1 cellular context compared by ENCODE assay signal in the genomic region with DNA sequence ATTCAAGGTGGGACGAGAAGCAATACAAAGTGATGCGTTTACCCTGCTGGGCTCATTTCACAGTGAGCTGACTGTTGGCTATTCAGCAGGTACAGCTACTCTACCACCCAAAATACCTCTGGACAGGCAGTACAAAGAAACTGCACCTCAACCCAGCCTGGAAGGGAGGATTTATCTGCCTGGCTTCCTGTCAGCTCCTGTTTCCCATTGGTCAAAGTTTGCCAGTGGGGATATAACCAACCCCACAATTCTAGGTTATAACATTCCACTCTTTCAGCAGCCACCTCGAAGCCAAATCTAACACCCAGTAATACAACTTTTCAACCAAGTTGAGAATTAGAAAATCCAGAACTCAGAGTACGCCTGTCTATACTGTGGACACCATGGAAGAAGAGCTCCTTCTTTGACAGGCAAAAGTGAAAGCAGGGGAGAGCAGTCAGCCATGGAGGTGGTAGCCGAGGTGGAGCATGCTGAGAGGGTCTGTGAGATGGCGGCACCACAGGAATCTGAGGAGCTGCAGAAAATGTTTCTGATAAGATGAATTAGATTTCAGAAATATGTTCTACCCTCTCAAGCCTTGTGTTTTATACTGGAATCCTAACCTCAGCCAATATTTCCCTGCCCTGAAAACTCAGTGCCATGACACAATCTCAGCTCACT.
TF ChIP-seq lines count a peak whose summit lies in the region.

No MANE protein-coding gene starts in this region.

TF ChIP-seq in GM12878, 131 proteins besides CTCF, POLR2A, EP300 and RAD21 (continued from another document):
- TF ChIP-seq, protein P1, sequence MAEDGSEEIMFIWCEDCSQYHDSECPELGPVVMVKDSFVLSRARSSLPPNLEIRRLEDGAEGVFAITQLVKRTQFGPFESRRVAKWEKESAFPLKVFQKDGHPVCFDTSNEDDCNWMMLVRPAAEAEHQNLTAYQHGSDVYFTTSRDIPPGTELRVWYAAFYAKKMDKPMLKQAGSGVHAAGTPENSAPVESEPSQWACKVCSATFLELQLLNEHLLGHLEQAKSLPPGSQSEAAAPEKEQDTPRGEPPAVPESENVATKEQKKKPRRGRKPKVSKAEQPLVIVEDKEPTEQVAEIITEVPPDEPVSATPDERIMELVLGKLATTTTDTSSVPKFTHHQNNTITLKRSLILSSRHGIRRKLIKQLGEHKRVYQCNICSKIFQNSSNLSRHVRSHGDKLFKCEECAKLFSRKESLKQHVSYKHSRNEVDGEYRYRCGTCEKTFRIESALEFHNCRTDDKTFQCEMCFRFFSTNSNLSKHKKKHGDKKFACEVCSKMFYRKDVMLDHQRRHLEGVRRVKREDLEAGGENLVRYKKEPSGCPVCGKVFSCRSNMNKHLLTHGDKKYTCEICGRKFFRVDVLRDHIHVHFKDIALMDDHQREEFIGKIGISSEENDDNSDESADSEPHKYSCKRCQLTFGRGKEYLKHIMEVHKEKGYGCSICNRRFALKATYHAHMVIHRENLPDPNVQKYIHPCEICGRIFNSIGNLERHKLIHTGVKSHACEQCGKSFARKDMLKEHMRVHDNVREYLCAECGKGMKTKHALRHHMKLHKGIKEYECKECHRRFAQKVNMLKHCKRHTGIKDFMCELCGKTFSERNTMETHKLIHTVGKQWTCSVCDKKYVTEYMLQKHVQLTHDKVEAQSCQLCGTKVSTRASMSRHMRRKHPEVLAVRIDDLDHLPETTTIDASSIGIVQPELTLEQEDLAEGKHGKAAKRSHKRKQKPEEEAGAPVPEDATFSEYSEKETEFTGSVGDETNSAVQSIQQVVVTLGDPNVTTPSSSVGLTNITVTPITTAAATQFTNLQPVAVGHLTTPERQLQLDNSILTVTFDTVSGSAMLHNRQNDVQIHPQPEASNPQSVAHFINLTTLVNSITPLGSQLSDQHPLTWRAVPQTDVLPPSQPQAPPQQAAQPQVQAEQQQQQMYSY (CRISPR knock-in tag; IDR thresholded peaks at IDR 0.05), result no peak
- no peak for TF ChIP-seq ETV6 (conservative IDR thresholded peaks at IDR 0.05 in 1 of 2, IDR thresholded peaks at IDR 0.05 in 1 of 2; ENCODE audit: borderline replicate concordance in 1 of 2, low read depth in 1 of 2)
- 0 out of 2 replicates have a peak, but pooled peaks have one; percentile 27 for TF ChIP-seq CBX5 (IDR thresholded peaks at IDR 0.05; ENCODE audit: low read depth)
- peak; percentile 62; the same call in 1 of the 2 replicates for TF ChIP-seq PAX5 (IDR thresholded peaks at IDR 0.05; ENCODE audit: borderline replicate concordance, low read depth, low read length)
- TF ChIP-seq GABPA (IDR thresholded peaks at IDR 0.05; ENCODE audit: low read depth), result 0 out of 2 replicates have a peak, but pooled peaks have one; percentile 27
- TF ChIP-seq TCF3 (IDR thresholded peaks at IDR 0.05; ENCODE audit: borderline replicate concordance, insufficient read depth, low read depth, low read length), result no peak
- no peak for TF ChIP-seq RELA (IDR thresholded peaks at IDR 0.05; ENCODE audit: borderline replicate concordance, partially characterized antibody)
- TF ChIP-seq, protein P2, sequence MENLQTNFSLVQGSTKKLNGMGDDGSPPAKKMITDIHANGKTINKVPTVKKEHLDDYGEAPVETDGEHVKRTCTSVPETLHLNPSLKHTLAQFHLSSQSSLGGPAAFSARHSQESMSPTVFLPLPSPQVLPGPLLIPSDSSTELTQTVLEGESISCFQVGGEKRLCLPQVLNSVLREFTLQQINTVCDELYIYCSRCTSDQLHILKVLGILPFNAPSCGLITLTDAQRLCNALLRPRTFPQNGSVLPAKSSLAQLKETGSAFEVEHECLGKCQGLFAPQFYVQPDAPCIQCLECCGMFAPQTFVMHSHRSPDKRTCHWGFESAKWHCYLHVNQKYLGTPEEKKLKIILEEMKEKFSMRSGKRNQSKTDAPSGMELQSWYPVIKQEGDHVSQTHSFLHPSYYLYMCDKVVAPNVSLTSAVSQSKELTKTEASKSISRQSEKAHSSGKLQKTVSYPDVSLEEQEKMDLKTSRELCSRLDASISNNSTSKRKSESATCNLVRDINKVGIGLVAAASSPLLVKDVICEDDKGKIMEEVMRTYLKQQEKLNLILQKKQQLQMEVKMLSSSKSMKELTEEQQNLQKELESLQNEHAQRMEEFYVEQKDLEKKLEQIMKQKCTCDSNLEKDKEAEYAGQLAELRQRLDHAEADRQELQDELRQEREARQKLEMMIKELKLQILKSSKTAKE (IDR thresholded peaks at IDR 0.05; ENCODE audit: low read depth, poor library complexity, severe bottlenecking), result peak; percentile 32
- peak; percentile 74; the same call in 1 of the 2 replicates for TF ChIP-seq YY1 (IDR thresholded peaks at IDR 0.05; ENCODE audit: low read depth, low read length)
- TF ChIP-seq MEF2A (IDR thresholded peaks at IDR 0.05; ENCODE audit: insufficient read depth, low read depth, low read length), result no peak
- TF ChIP-seq RFX5 (IDR thresholded peaks at IDR 0.05; ENCODE audit: low read depth, low read length), result no peak
- 0 out of 2 replicates have a peak, but pooled peaks have one; percentile 5 for TF ChIP-seq RUNX3 (IDR thresholded peaks at IDR 0.05; ENCODE audit: low read length)
- no peak for TF ChIP-seq CHD4 (IDR thresholded peaks at IDR 0.05)
- no peak for TF ChIP-seq SRF (IDR thresholded peaks at IDR 0.05; ENCODE audit: low read depth in 2 of 2, low read length in 2 of 2)
- TF ChIP-seq SREBF1 (IDR thresholded peaks at IDR 0.05; ENCODE audit: low read length), result no peak
- no peak for TF ChIP-seq JUND (IDR thresholded peaks at IDR 0.05; ENCODE audit: low read depth, low read length)
